In genomic region chr11:13465909-13466371, GRCh38 we compare ENCODE assay signal across 9 cellular contexts. TPM values are rescaled to one million over a fixed set of nuclear protein-coding genes. Genes with fewer than 3 reads are reported as not detected.
DNase-seq lines count a peak whose midpoint lies in the region; ATAC-seq and TF ChIP-seq lines count a peak whose summit lies in the region.
"Had no signal": no experiment of that assay in that cellular context is flagged by ENCODE, and none has a peak within 500 bp of the region (broad histone marks: within the 10 kb centered on the region; RNA-seq: fewer than 3 reads in every experiment).

No MANE protein-coding gene starts in this region.

- peak; percentile 22 for DNase-seq in Jurkat, Clone E6-1 (ENCODE audit: low read depth, low spot score)
- DNase-seq in SW480 (ENCODE audit: low spot score) (peak; percentile 75), hepatocyte (ENCODE audit: low spot score) (peak; percentile 38), upper lobe of right lung (no peak)
- DNase-seq in activated CD4-positive, alpha-beta memory T cell treated with anti-CD3 and anti-CD28 coated beads for 36 hours = no peak
- DNase-seq in stimulated activated effector memory CD8-positive, alpha-beta T cell treated with anti-CD3 and anti-CD28 coated beads, Interleukin-12 subunit alpha, Interleukin-12 subunit beta, amount 100 ng/mL, for 72 hours (ENCODE audit: low spot score in 2 of 2) = no peak

- no peaks in the 10 kb centered on the region for H4K20me1 ChIP-seq in DOHH2 (ENCODE audit: control insufficient read depth, insufficient read depth, low read depth, low read length)
- H4K20me1 ChIP-seq in hepatocyte (ENCODE audit: insufficient read depth, poor library complexity, severe bottlenecking) = peaks cover 9% of the 10 kb centered on the region

- no peaks in the 10 kb centered on the region for H3K9me3 ChIP-seq in DOHH2 (ENCODE audit: control insufficient read depth, insufficient read depth, low read length)
- no peaks in the 10 kb centered on the region for H3K9me3 ChIP-seq in hepatocyte (ENCODE audit: low read depth)
- no peaks in the 10 kb centered on the region for H3K9me3 ChIP-seq in upper lobe of right lung

- POLR2A ChIA-PET in activated CD4-positive, alpha-beta memory T cell treated with anti-CD3 and anti-CD28 coated beads for 36 hours (lab: Charles Lee) = no interaction called here

- H3K9me2 ChIP-seq in DOHH2 (replicated peaks; ENCODE audit: control insufficient read depth, low read length) (no peaks in the 10 kb centered on the region), hepatocyte (replicated peaks; ENCODE audit: insufficient read depth) (no peaks in the 10 kb centered on the region)

- H3K27ac ChIP-seq in DOHH2 (ENCODE audit: low read depth, low read length) = no peak overlapping the region
- no peak overlapping the region for H3K27ac ChIP-seq in hepatocyte
- H3K27ac ChIP-seq in upper lobe of right lung = no peak overlapping the region

- CTCF ChIA-PET in activated CD4-positive, alpha-beta memory T cell treated with anti-CD3 and anti-CD28 coated beads for 36 hours (lab: Charles Lee) = interaction anchor here (0.7 to 3.5 kb wide), 6 partner anchors 8 to 733 kb away, joined by 3 to 7 read pairs (median 3); no protein-coding TSS in a partner anchor

- TF ChIP-seq CTCF in DOHH2 (IDR thresholded peaks at IDR 0.05; ENCODE audit: low read depth, low read length, poor library complexity, severe bottlenecking) (peak; percentile 73), hepatocyte (IDR thresholded peaks at IDR 0.05; ENCODE audit: poor library complexity) (peak; percentile 64), upper lobe of right lung (IDR thresholded peaks at IDR 0.05) (peak; percentile 68)

- ATAC-seq in upper lobe of right lung (no peak), GM21786 (IDR thresholded peaks at IDR 0.05; ENCODE audit: unreplicated experiment) (no peak)
- ATAC-seq in stimulated activated effector memory CD8-positive, alpha-beta T cell treated with anti-CD3 and anti-CD28 coated beads, Interleukin-12 subunit alpha, Interleukin-12 subunit beta, amount 100 ng/mL, for 72 hours = no peak

- intact Hi-C loops in upper lobe of right lung (cut with DNase I) = no loop called here
- intact Hi-C loops in activated CD4-positive, alpha-beta memory T cell treated with anti-CD3 and anti-CD28 coated beads for 36 hours (cut with micrococcal nuclease) = loop anchor here (2.0 kb wide), 1 partner anchor 501 kb away; no protein-coding TSS in a partner anchor

- no peaks in the 10 kb centered on the region for H3K36me3 Mint-ChIP-seq in activated CD4-positive, alpha-beta memory T cell treated with anti-CD3 and anti-CD28 coated beads for 36 hours
- H3K36me3 Mint-ChIP-seq in stimulated activated effector memory CD8-positive, alpha-beta T cell treated with anti-CD3 and anti-CD28 coated beads, Interleukin-12 subunit alpha, Interleukin-12 subunit beta, amount 100 ng/mL, for 72 hours = peaks cover 10% of the 10 kb centered on the region

- peaks cover 9% of the 10 kb centered on the region for H3K27me3 Mint-ChIP-seq in activated CD4-positive, alpha-beta memory T cell treated with anti-CD3 and anti-CD28 coated beads for 36 hours

- H3K4me3 Mint-ChIP-seq in activated CD4-positive, alpha-beta memory T cell treated with anti-CD3 and anti-CD28 coated beads for 36 hours = no peak overlapping the region
- H3K4me3 Mint-ChIP-seq in stimulated activated effector memory CD8-positive, alpha-beta T cell treated with anti-CD3 and anti-CD28 coated beads, Interleukin-12 subunit alpha, Interleukin-12 subunit beta, amount 100 ng/mL, for 72 hours = no peak overlapping the region

- peaks cover 2% of the 10 kb centered on the region; the same call in 1 of the 2 replicates for H3F3A ChIP-seq in DOHH2 (ENCODE audit: control insufficient read depth, insufficient read depth)

- H3K9me3 Mint-ChIP-seq in activated CD4-positive, alpha-beta memory T cell treated with anti-CD3 and anti-CD28 coated beads for 36 hours = no peaks in the 10 kb centered on the region
- H3K9me3 Mint-ChIP-seq in stimulated activated effector memory CD8-positive, alpha-beta T cell treated with anti-CD3 and anti-CD28 coated beads, Interleukin-12 subunit alpha, Interleukin-12 subunit beta, amount 100 ng/mL, for 72 hours = no peaks in the 10 kb centered on the region

- H3K36me3 ChIP-seq in DOHH2 (ENCODE audit: control insufficient read depth, low read length) = no peaks in the 10 kb centered on the region; the same call in 1 of the 2 replicates
- H3K36me3 ChIP-seq in hepatocyte (replicated peaks; ENCODE audit: insufficient read depth, low read depth) = no peaks in the 10 kb centered on the region
- H3K36me3 ChIP-seq in upper lobe of right lung = no peaks in the 10 kb centered on the region

- H3K4me1 ChIP-seq in DOHH2 (ENCODE audit: control insufficient read depth, low read length) (peaks cover 23% of the 10 kb centered on the region), hepatocyte (ENCODE audit: insufficient read depth) (peaks cover 13% of the 10 kb centered on the region), upper lobe of right lung (peaks cover 13% of the 10 kb centered on the region)

- H3K79me2 ChIP-seq in DOHH2 (ENCODE audit: control insufficient read depth, low read length) (peaks cover 26% of the 10 kb centered on the region), hepatocyte (peaks cover 15% of the 10 kb centered on the region)

- no peak overlapping the region for H2AFZ ChIP-seq in hepatocyte

- no peak overlapping the region for H3K27ac Mint-ChIP-seq in activated CD4-positive, alpha-beta memory T cell treated with anti-CD3 and anti-CD28 coated beads for 36 hours
- no peak overlapping the region for H3K27ac Mint-ChIP-seq in stimulated activated effector memory CD8-positive, alpha-beta T cell treated with anti-CD3 and anti-CD28 coated beads, Interleukin-12 subunit alpha, Interleukin-12 subunit beta, amount 100 ng/mL, for 72 hours

- peaks cover 19% of the 10 kb centered on the region for H3K4me1 Mint-ChIP-seq in activated CD4-positive, alpha-beta memory T cell treated with anti-CD3 and anti-CD28 coated beads for 36 hours (ENCODE audit: low read depth)
- peaks cover 22% of the 10 kb centered on the region for H3K4me1 Mint-ChIP-seq in stimulated activated effector memory CD8-positive, alpha-beta T cell treated with anti-CD3 and anti-CD28 coated beads, Interleukin-12 subunit alpha, Interleukin-12 subunit beta, amount 100 ng/mL, for 72 hours

- H3K4me3 ChIP-seq in DOHH2 (ENCODE audit: low read length) (no peak overlapping the region), hepatocyte (no peak overlapping the region), upper lobe of right lung (no peak overlapping the region)
- H3K4me3 ChIP-seq in Jurkat, Clone E6-1 (ENCODE audit: low read length) = no peak overlapping the region

- H3K4me2 ChIP-seq in DOHH2 (ENCODE audit: low read length) (no peak overlapping the region), hepatocyte (peak overlapping the region; percentile 26)

- 0 out of 2 replicates have a peak, but pooled peaks cover 2% of the 10 kb centered on the region for H3K27me3 ChIP-seq in DOHH2 (ENCODE audit: control insufficient read depth, low read length)
- no peaks in the 10 kb centered on the region for H3K27me3 ChIP-seq in hepatocyte
- H3K27me3 ChIP-seq in upper lobe of right lung = no peaks in the 10 kb centered on the region

- WGBS in hepatocyte (ENCODE audit: low lambda C conversion rate, missing lambda C conversion rate) = 18% methylated on average over 6 of the region's 6 CpGs

RNA-seq across cellular contexts. Expression of gene BTBD10, which starts 2.9 kb away (rescaled TPM):
- 35.0 TPM for polyA plus RNA-seq in Jurkat, Clone E6-1 (2012; ENCODE audit: insufficient read depth, insufficient read length)
- total RNA-seq in hepatocyte (32.1 and 44.1 TPM in 2 replicates), upper lobe of right lung (21.9 TPM)
- 20.8 and 21.3 TPM in 2 replicates for polyA plus RNA-seq in hepatocyte
- 10 to 100 TPM; 22.3 to 24.3 TPM for total RNA-seq in activated CD4-positive, alpha-beta memory T cell treated with anti-CD3 and anti-CD28 coated beads for 36 hours

RNA-seq across cellular contexts. Expression of gene PTH, which starts 29.9 kb away (rescaled TPM):
- polyA plus RNA-seq in Jurkat, Clone E6-1 (2012; ENCODE audit: insufficient read depth, insufficient read length) = not detected
- total RNA-seq in hepatocyte = 1.4 TPM in 1 of 2 replicates, not detected in the other
- polyA plus RNA-seq in hepatocyte = not detected in 2 replicates
- total RNA-seq in upper lobe of right lung = not detected
- not detected for total RNA-seq in activated CD4-positive, alpha-beta memory T cell treated with anti-CD3 and anti-CD28 coated beads for 36 hours
- total RNA-seq: T-helper 2 cell treated with Interferon-gamma antibody and Interleukin-4, amounts not matched to agents 100 ng/mL and 5 ng/mL, for 36 hours had no signal

Comparison
In these comparisons a context has a peak if more than half of its experiments do, and no peak if none do; other contexts are left out.
1. DNase-seq: peak in Jurkat, Clone E6-1 (single experiment), SW480 (single experiment) and hepatocyte (single experiment); none in upper lobe of right lung (single experiment), activated CD4-positive, alpha-beta memory T cell treated with anti-CD3 and anti-CD28 coated beads for 36 hours (single experiment) and stimulated activated effector memory CD8-positive, alpha-beta T cell treated with anti-CD3 and anti-CD28 coated beads, Interleukin-12 subunit alpha, Interleukin-12 subunit beta, amount 100 ng/mL, for 72 hours (0 of 2).
2. Peak in every context shown above with its lines, with median percentiles within 50 percentile points of each other: CTCF ChIP-seq.